15 cellular contexts compared by ENCODE assay signal in genomic region chr10:131271195-131271880, GRCh38. TPM values are rescaled to one million over a fixed set of nuclear protein-coding genes. Genes with fewer than 3 reads are reported as not detected.
A peak's percentile ranks its signal among the peaks of the same experiment; 100 is the strongest.
DNase-seq lines count a peak whose midpoint lies in the region; ATAC-seq and TF ChIP-seq lines count a peak whose summit lies in the region.
"Had no signal": no experiment of that assay in that cellular context is flagged by ENCODE, and none has a peak within 500 bp of the region (broad histone marks: within the 10 kb centered on the region; RNA-seq: fewer than 3 reads in every experiment).

No MANE protein-coding gene starts in this region.

- no peaks in the 10 kb centered on the region for H3K4me1 Mint-ChIP-seq in osteocyte (ENCODE audit: unreplicated experiment)
- H3K4me1 Mint-ChIP-seq in stimulated activated naive CD8-positive, alpha-beta T cell treated with anti-CD3 and anti-CD28 coated beads, Interleukin-15, amount 100 ng/mL, for 72 hours, result no peaks in the 10 kb centered on the region
- H3K4me1 Mint-ChIP-seq: H9, IgD-negative memory B cell had no signal

- H3K27me3 ChIP-seq in BLaER1, result no peaks in the 10 kb centered on the region

- peaks cover 4% of the 10 kb centered on the region for H3K36me3 Mint-ChIP-seq in osteocyte (ENCODE audit: unreplicated experiment)
- H3K36me3 Mint-ChIP-seq: IgD-negative memory B cell had no signal

- H3K27ac ChIP-seq in BLaER1 (peak overlapping the region; percentile 49; the same call in 1 of the 2 replicates), VCaP (peak overlapping the region; percentile 9; the same call in 1 of the 2 replicates)

- H3K9ac ChIP-seq in BLaER1, result no peak overlapping the region

- DNase-seq in COR-L47 (lab: John Stamatoyannopoulos, UW) (peak; percentile 4), osteocyte (ENCODE audit: extremely low spot score, unreplicated experiment) (peak; percentile 76), NCI-H128 (lab: John Stamatoyannopoulos, UW; ENCODE audit: unreplicated experiment) (no peak)
- DNase-seq in stimulated activated naive CD8-positive, alpha-beta T cell treated with anti-CD3 and anti-CD28 coated beads, Interleukin-15, amount 100 ng/mL, for 72 hours, result no peak
- DNase-seq: H9, NCI-H187, NCI-H526 treated with DMSO at 0.1 percent for 48 hours, PC-3, T-helper 1 cell had no signal

- H3K4me1 ChIP-seq in BLaER1, result peaks cover 72% of the 10 kb centered on the region

- H3K9me3 Mint-ChIP-seq in osteocyte (ENCODE audit: unreplicated experiment), result peaks cover 35% of the 10 kb centered on the region
- no peaks in the 10 kb centered on the region for H3K9me3 Mint-ChIP-seq in stimulated activated naive CD8-positive, alpha-beta T cell treated with anti-CD3 and anti-CD28 coated beads, Interleukin-15, amount 100 ng/mL, for 72 hours
- H3K9me3 Mint-ChIP-seq: H9 had no signal

- no peak for ATAC-seq in activated CD4-positive, CD25-positive, alpha-beta regulatory T cell treated with anti-CD3 and anti-CD28 coated beads, Interleukin-2, amount 50 U/mL, for 24 hours
- no peak for ATAC-seq in stimulated activated naive CD8-positive, alpha-beta T cell treated with anti-CD3 and anti-CD28 coated beads, Interleukin-15, amount 100 ng/mL, for 72 hours
- ATAC-seq: PC-3 had no signal

- TF ChIP-seq CTCF in VCaP (conservative IDR thresholded peaks at IDR 0.05) (no peak), osteocyte (IDR thresholded peaks at IDR 0.05) (no peak)

- H4K20me1 ChIP-seq in BLaER1, result peaks cover 74% of the 10 kb centered on the region

- no peak overlapping the region for H3K27ac Mint-ChIP-seq in osteocyte (ENCODE audit: unreplicated experiment)
- no peak overlapping the region for H3K27ac Mint-ChIP-seq in stimulated activated naive CD8-positive, alpha-beta T cell treated with anti-CD3 and anti-CD28 coated beads, Interleukin-15, amount 100 ng/mL, for 72 hours
- H3K27ac Mint-ChIP-seq: H9, IgD-negative memory B cell had no signal

- peaks cover 98% of the 10 kb centered on the region for H3K36me3 ChIP-seq in BLaER1

- no peak overlapping the region for H3K4me3 ChIP-seq in BLaER1

- peaks cover 25% of the 10 kb centered on the region for H3K9me3 ChIP-seq in BLaER1

- peak overlapping the region; percentile 43 for H3K4me2 ChIP-seq in BLaER1

- H3K27me3 Mint-ChIP-seq in osteocyte (ENCODE audit: unreplicated experiment), result no peaks in the 10 kb centered on the region
- H3K27me3 Mint-ChIP-seq in stimulated activated naive CD8-positive, alpha-beta T cell treated with anti-CD3 and anti-CD28 coated beads, Interleukin-15, amount 100 ng/mL, for 72 hours, result no peaks in the 10 kb centered on the region
- H3K27me3 Mint-ChIP-seq: IgD-negative memory B cell had no signal

- no peak overlapping the region for H3K4me3 Mint-ChIP-seq in osteocyte (ENCODE audit: unreplicated experiment)
- H3K4me3 Mint-ChIP-seq in stimulated activated naive CD8-positive, alpha-beta T cell treated with anti-CD3 and anti-CD28 coated beads, Interleukin-15, amount 100 ng/mL, for 72 hours, result no peak overlapping the region
- H3K4me3 Mint-ChIP-seq: H9, IgD-negative memory B cell had no signal

RNA-seq across cellular contexts. Expression of gene TCERG1L, which starts 40.2 kb away (rescaled TPM):
- not detected in 2 replicates for total RNA-seq in osteocyte
- total RNA-seq: HT1080, LHCN-M2, PC-3 had no signal

Comparison
In these comparisons a context has a peak if more than half of its experiments do, and no peak if none do; other contexts are left out.
1. DNase-seq: peak in COR-L47 (single experiment) and osteocyte (single experiment); none in NCI-H128 (single experiment) and stimulated activated naive CD8-positive, alpha-beta T cell treated with anti-CD3 and anti-CD28 coated beads, Interleukin-15, amount 100 ng/mL, for 72 hours (0 of 2).